Comparison of ENCODE assay signal across 8 cellular contexts in the genomic region with DNA sequence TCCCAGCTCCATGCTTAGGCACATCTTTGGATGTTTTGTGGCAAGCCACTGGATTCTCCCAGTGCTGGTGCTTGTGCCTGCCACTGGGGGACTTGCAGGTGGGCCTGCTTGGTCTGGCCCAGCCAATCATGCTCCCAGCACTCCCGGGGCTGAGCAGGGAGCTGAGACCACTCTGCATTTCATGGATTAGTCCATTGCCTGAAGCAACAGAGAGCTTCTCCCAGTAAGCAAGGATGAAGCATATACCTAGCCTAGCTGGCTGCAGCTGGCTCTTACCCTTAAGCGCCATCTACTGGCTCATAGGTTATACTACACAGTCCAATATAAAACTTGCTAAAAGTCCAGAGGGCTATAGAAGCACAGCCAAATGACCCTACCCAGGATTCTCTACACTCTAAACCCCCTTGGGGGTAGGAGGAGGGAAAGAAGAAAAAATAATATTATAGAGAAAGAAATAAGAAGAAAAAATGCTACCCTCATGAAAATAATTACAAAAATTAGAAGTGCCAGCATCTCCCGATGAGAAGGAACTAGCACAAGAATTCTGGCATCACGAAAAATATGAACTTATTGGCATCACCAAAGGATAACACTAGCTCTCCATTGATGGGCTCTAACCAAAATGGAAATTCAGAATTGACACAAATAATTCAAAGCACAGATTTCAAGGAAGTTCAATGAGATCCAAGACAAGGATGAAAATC.
DNase-seq lines count a peak whose midpoint lies in the region; ATAC-seq and TF ChIP-seq lines count a peak whose summit lies in the region.

No MANE protein-coding gene starts in this region.

- CTCF ChIA-PET in activated CD4-positive, alpha-beta memory T cell treated with anti-CD3 and anti-CD28 coated beads for 36 hours (lab: Charles Lee), result interaction anchor here (0.6 kb wide), 1 partner anchor 63 kb away, joined by 3 read pairs; no protein-coding TSS in a partner anchor

- H3K36me3 Mint-ChIP-seq in activated CD4-positive, alpha-beta memory T cell treated with anti-CD3 and anti-CD28 coated beads for 36 hours, result no peaks in the 10 kb centered on the region

- H3K9me3 ChIP-seq in mesenchymal stem cell (ENCODE audit: control insufficient read depth, low read length), result peaks cover 10% of the 10 kb centered on the region

- H2BK5ac ChIP-seq in mesenchymal stem cell (ENCODE audit: low read depth, low read length, poor library complexity, severe bottlenecking), result no peak overlapping the region

- H4K91ac ChIP-seq in mesenchymal stem cell (ENCODE audit: low read length), result no peak overlapping the region

- DNase-seq in D341Med (ENCODE audit: low spot score) (peak; percentile 59), NCI-H748 (lab: John Stamatoyannopoulos, UW; ENCODE audit: unreplicated experiment) (peak; percentile 58), cardiac fibroblast (ENCODE audit: low read depth in 2 of 2) (peak; percentile 73 to 76), mesenchymal stem cell (peak; percentile 64)
- DNase-seq in activated CD4-positive, alpha-beta memory T cell treated with anti-CD3 and anti-CD28 coated beads for 36 hours, result no peak
- DNase-seq in activated CD4-positive, alpha-beta T cell treated with anti-CD3 and anti-CD28 coated beads, Interleukin-2, amount 50 U/mL, for 4 hours, result no peak

- no peak overlapping the region for H3K27ac Mint-ChIP-seq in activated CD4-positive, alpha-beta memory T cell treated with anti-CD3 and anti-CD28 coated beads for 36 hours

- no peak overlapping the region for H2AK5ac ChIP-seq in mesenchymal stem cell (ENCODE audit: low read length, severe bottlenecking)

- ATAC-seq in GM19351 (IDR thresholded peaks at IDR 0.05; ENCODE audit: unreplicated experiment) (peak; percentile 97), HG03378 (IDR thresholded peaks at IDR 0.05; ENCODE audit: unreplicated experiment) (peak; percentile 98)

- no peak overlapping the region for H3K4ac ChIP-seq in mesenchymal stem cell (ENCODE audit: low read depth in 1 of 2, low read length in 2 of 2)

- peak overlapping the region; percentile 41 for H3K9ac ChIP-seq in mesenchymal stem cell (ENCODE audit: low read length)

- WGBS in mesenchymal stem cell, result 61% methylated on average over 4 of the region's 4 CpGs

- no peaks in the 10 kb centered on the region for H3K27me3 ChIP-seq in mesenchymal stem cell (ENCODE audit: control insufficient read depth in 1 of 2, insufficient read depth in 1 of 2, low read length in 2 of 2)

- no peaks in the 10 kb centered on the region for H3K36me3 ChIP-seq in mesenchymal stem cell (ENCODE audit: control insufficient read depth in 1 of 2, insufficient read depth in 2 of 2, low read depth in 1 of 2, low read length in 2 of 2)

- H3K4me1 Mint-ChIP-seq in activated CD4-positive, alpha-beta memory T cell treated with anti-CD3 and anti-CD28 coated beads for 36 hours (ENCODE audit: low read depth), result no peaks in the 10 kb centered on the region

- H3K4me2 ChIP-seq in mesenchymal stem cell (ENCODE audit: low read length, poor library complexity, severe bottlenecking), result no peak overlapping the region

- no peak overlapping the region for H3K14ac ChIP-seq in mesenchymal stem cell (ENCODE audit: low read length in 2 of 2)

- H2BK12ac ChIP-seq in mesenchymal stem cell (ENCODE audit: low read length in 2 of 2), result peak overlapping the region in 1 of 2 experiments; percentile 3

- no peak overlapping the region for H3K18ac ChIP-seq in mesenchymal stem cell (ENCODE audit: low read depth in 1 of 2, low read length in 2 of 2)

- H3K27ac ChIP-seq in mesenchymal stem cell (ENCODE audit: low read length, poor library complexity, severe bottlenecking), result no peak overlapping the region

- no peak overlapping the region for H3K23ac ChIP-seq in mesenchymal stem cell (ENCODE audit: low read length in 2 of 2)

- no peaks in the 10 kb centered on the region for H3K79me1 ChIP-seq in mesenchymal stem cell (replicated peaks; ENCODE audit: low read length, poor library complexity, severe bottlenecking)

- H3K4me3 Mint-ChIP-seq in activated CD4-positive, alpha-beta memory T cell treated with anti-CD3 and anti-CD28 coated beads for 36 hours, result no peak overlapping the region

- H2BK120ac ChIP-seq in mesenchymal stem cell (ENCODE audit: low read depth, low read length), result no peak overlapping the region

- peak; percentile 85 for TF ChIP-seq CTCF in cardiac fibroblast (IDR thresholded peaks at IDR 0.05; ENCODE audit: low read depth, low read length)

- H3K4me3 ChIP-seq in cardiac fibroblast (replicated peaks in 1 of 2; ENCODE audit: low read depth in 2 of 2, low read length in 2 of 2), result no peak overlapping the region
- no peak overlapping the region for H3K4me3 ChIP-seq in mesenchymal stem cell (ENCODE audit: insufficient read depth in 1 of 2, low read depth in 1 of 2, low read length in 2 of 2)

- no peaks in the 10 kb centered on the region for H3K27me3 Mint-ChIP-seq in activated CD4-positive, alpha-beta memory T cell treated with anti-CD3 and anti-CD28 coated beads for 36 hours

- H4K8ac ChIP-seq in mesenchymal stem cell (ENCODE audit: low read length), result no peak overlapping the region

- no peak overlapping the region for H2AFZ ChIP-seq in mesenchymal stem cell (ENCODE audit: low read depth, low read length)

- no peaks in the 10 kb centered on the region for H3K4me1 ChIP-seq in mesenchymal stem cell (ENCODE audit: control insufficient read depth, insufficient read depth, low read depth, low read length)

- POLR2A ChIA-PET in activated CD4-positive, alpha-beta memory T cell treated with anti-CD3 and anti-CD28 coated beads for 36 hours (lab: Charles Lee), result no interaction called here

- intact Hi-C loops in activated CD4-positive, alpha-beta memory T cell treated with anti-CD3 and anti-CD28 coated beads for 36 hours (cut with micrococcal nuclease), result loop anchor here (10.0 kb wide), 1 partner anchor 1002 kb away; no protein-coding TSS in a partner anchor

- H3K9me3 Mint-ChIP-seq in activated CD4-positive, alpha-beta memory T cell treated with anti-CD3 and anti-CD28 coated beads for 36 hours, result peaks cover 43% of the 10 kb centered on the region

- H2BK15ac ChIP-seq in mesenchymal stem cell (ENCODE audit: low read depth, poor library complexity, severe bottlenecking), result no peak overlapping the region

Comparison
In these comparisons a context has a peak if more than half of its experiments do, and no peak if none do; other contexts are left out.
1. DNase-seq: peak in D341Med (single experiment), NCI-H748 (single experiment), cardiac fibroblast (2 of 2) and mesenchymal stem cell (single experiment); none in activated CD4-positive, alpha-beta memory T cell treated with anti-CD3 and anti-CD28 coated beads for 36 hours (single experiment) and activated CD4-positive, alpha-beta T cell treated with anti-CD3 and anti-CD28 coated beads, Interleukin-2, amount 50 U/mL, for 4 hours (0 of 2).